Comparison of ENCODE assay signal across 23 cellular contexts in the genomic region with DNA sequence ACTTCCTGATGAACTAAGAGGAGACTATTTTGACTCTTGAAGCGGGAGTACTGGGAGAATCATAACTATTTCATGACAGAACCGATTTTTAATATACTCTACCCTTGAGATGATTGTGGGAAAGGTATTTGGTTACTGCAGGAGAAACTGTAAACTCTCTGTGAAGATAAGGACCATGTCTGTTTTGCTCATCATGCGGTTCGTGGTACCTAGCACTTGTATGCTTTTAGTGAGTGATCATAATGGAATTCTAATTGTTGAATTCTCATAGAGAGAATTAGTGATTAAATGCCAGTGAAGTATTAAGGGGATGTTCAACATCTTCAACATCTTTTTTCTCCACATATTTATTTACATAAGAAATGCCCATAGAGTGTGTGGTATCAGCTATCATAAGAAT. TPM values are rescaled to one million over a fixed set of nuclear protein-coding genes. Genes with fewer than 3 reads are reported as not detected.
DNase-seq lines count a peak whose midpoint lies in the region; ATAC-seq and TF ChIP-seq lines count a peak whose summit lies in the region.
"Had no signal": no experiment of that assay in that cellular context is flagged by ENCODE, and none has a peak within 500 bp of the region (broad histone marks: within the 10 kb centered on the region; RNA-seq: fewer than 3 reads in every experiment).

No MANE protein-coding gene starts in this region.

- peak overlapping the region; percentile 1 for H3K27ac Mint-ChIP-seq in CD4-positive, alpha-beta T cell
- H3K27ac Mint-ChIP-seq: activated naive CD4-positive, alpha-beta T cell treated with anti-CD3 and anti-CD28 coated beads, Interleukin-2, amount 10 ng/mL, durations not matched to agents 7 days and 5 days; B cell; natural killer cell treated with Interleukin-12 subunit alpha and Interleukin-12 subunit beta and Interleukin-15 and Interleukin-18, amount 100 ng/mL, for 72 hours had no signal

- no peak overlapping the region for H3K4me3 ChIP-seq in IMR-90 (ENCODE audit: insufficient read depth, low read depth, low read length)
- H3K4me3 ChIP-seq: ovary, Peyer's patch, transverse colon had no signal

- peaks cover 15% of the 10 kb centered on the region for H3K36me3 ChIP-seq in IMR-90 (ENCODE audit: control insufficient read depth, insufficient read depth, low read length)
- H3K36me3 ChIP-seq: ovary had no signal

- TF ChIP-seq CTCF in CD4-positive, alpha-beta T cell (IDR thresholded peaks at IDR 0.05): no peak
- TF ChIP-seq CTCF in IMR-90 (conservative IDR thresholded peaks at IDR 0.05; ENCODE audit: low read depth, low read length) (no peak), omental fat pad (IDR thresholded peaks at IDR 0.05) (no peak)

- no peak for ATAC-seq in CD4-positive, alpha-beta T cell (ENCODE audit: poor library complexity)
- ATAC-seq in IMR-90 (ENCODE audit: low read depth) (peak; percentile 42), omental fat pad (ENCODE audit: low FRiP score) (no peak), GM21825 (IDR thresholded peaks at IDR 0.05; ENCODE audit: unreplicated experiment) (no peak)
- ATAC-seq: natural killer cell treated with Interleukin-12 subunit alpha and Interleukin-12 subunit beta and Interleukin-15 and Interleukin-18, amount 100 ng/mL, for 72 hours; WTC11 had no signal

- no peaks in the 10 kb centered on the region for H3K27me3 Mint-ChIP-seq in CD4-positive, alpha-beta T cell
- H3K27me3 Mint-ChIP-seq: activated naive CD4-positive, alpha-beta T cell treated with anti-CD3 and anti-CD28 coated beads, Interleukin-2, amount 10 ng/mL, durations not matched to agents 7 days and 5 days; B cell; natural killer cell treated with Interleukin-12 subunit alpha and Interleukin-12 subunit beta and Interleukin-15 and Interleukin-18, amount 100 ng/mL, for 72 hours had no signal

- no peak overlapping the region for H4K91ac ChIP-seq in IMR-90 (ENCODE audit: insufficient read depth, low read depth, low read length)

- H2BK20ac ChIP-seq in IMR-90 (ENCODE audit: low read depth, low read length): no peak overlapping the region

- DNase-seq in CD4-positive, alpha-beta T cell: no peak
- DNase-seq in IMR-90 (peak; percentile 75), amniotic epithelial cell (ENCODE audit: low read depth) (peak; percentile 96), kidney glomerular epithelial cell (lab: John Stamatoyannopoulos, UW) (peak; percentile 50), NCI-H2171 (lab: John Stamatoyannopoulos, UW) (no peak), omental fat pad (ENCODE audit: low spot score) (no peak), posterior cingulate gyrus (no peak)
- DNase-seq: activated naive CD4-positive, alpha-beta T cell treated with anti-CD3 and anti-CD28 coated beads, Interleukin-2, amount 10 ng/mL, durations not matched to agents 7 days and 5 days; aorta; dorsolateral prefrontal cortex; glutamatergic neuron; islet precursor cell; NCI-H526; ovary; Peyer's patch; SIG-M5; T1000; transverse colon had no signal

- no peaks in the 10 kb centered on the region for H3K9me1 ChIP-seq in IMR-90 (ENCODE audit: insufficient read depth, low read length)

- H4K20me1 ChIP-seq in IMR-90 (ENCODE audit: insufficient read depth, low read length): peaks cover 4% of the 10 kb centered on the region; the same call in 1 of the 2 replicates

- H3K23ac ChIP-seq in IMR-90 (ENCODE audit: low read depth, low read length): no peak overlapping the region

- no peak overlapping the region for H4K5ac ChIP-seq in IMR-90 (ENCODE audit: low read depth, low read length)

- no peaks in the 10 kb centered on the region for H3K9me3 ChIP-seq in CD4-positive, alpha-beta T cell (ENCODE audit: control insufficient read depth, low read length)
- no peaks in the 10 kb centered on the region for H3K9me3 ChIP-seq in IMR-90 (ENCODE audit: control insufficient read depth, insufficient read depth, low read length)
- H3K9me3 ChIP-seq: ovary, Peyer's patch, transverse colon had no signal

- H3K27ac ChIP-seq in CD4-positive, alpha-beta T cell (ENCODE audit: low read depth, low read length): no peak overlapping the region
- no peak overlapping the region for H3K27ac ChIP-seq in IMR-90 (ENCODE audit: insufficient read depth, low read length)
- H3K27ac ChIP-seq: HL-60, ovary, Peyer's patch, transverse colon had no signal

- H2AK9ac ChIP-seq in IMR-90 (replicated peaks; ENCODE audit: low read depth, low read length, poor library complexity): no peak overlapping the region

- peaks cover 57% of the 10 kb centered on the region for H3K4me1 Mint-ChIP-seq in CD4-positive, alpha-beta T cell (ENCODE audit: low read depth)

- H2BK15ac ChIP-seq in IMR-90 (ENCODE audit: low read depth, low read length): no peak overlapping the region

- no peak overlapping the region for H3K4me3 Mint-ChIP-seq in CD4-positive, alpha-beta T cell
- H3K4me3 Mint-ChIP-seq: activated naive CD4-positive, alpha-beta T cell treated with anti-CD3 and anti-CD28 coated beads, Interleukin-2, amount 10 ng/mL, durations not matched to agents 7 days and 5 days; B cell; natural killer cell treated with Interleukin-12 subunit alpha and Interleukin-12 subunit beta and Interleukin-15 and Interleukin-18, amount 100 ng/mL, for 72 hours; WTC11 had no signal

- no peak overlapping the region for H2AK5ac ChIP-seq in IMR-90 (ENCODE audit: low read depth, low read length)

- H3K4me1 ChIP-seq in IMR-90 (ENCODE audit: control insufficient read depth, insufficient read depth, low read length): peaks cover 5% of the 10 kb centered on the region

- no peak overlapping the region for H3K14ac ChIP-seq in IMR-90 (replicated peaks; ENCODE audit: low read depth, low read length)

- CTCF ChIA-PET in CD4-positive, alpha-beta T cell (lab: Charles Lee): no interaction called here
- CTCF ChIA-PET in IMR-90 (lab: Yijun Ruan, JAX): no interaction called here

- WGBS in IMR-90 (ENCODE audit: extremely low coverage in 2 of 2, insufficient read length in 1 of 2), 2 experiments: no CpG with 5 or more reads among the region's 4 CpGs

- no peak for TF ChIP-seq RAD21 in IMR-90 (IDR thresholded peaks at IDR 0.05; ENCODE audit: low read length)

- H3K79me1 ChIP-seq in IMR-90 (ENCODE audit: low read depth in 1 of 2, low read length in 2 of 2): peaks cover 15 to 45% of the 10 kb centered on the region in 2 experiments

- dilution Hi-C loops in IMR-90 (cut with HindIII; ENCODE audit: low sequenced_read_pairs, unreplicated experiment): no loop called here

- peaks cover 82% of the 10 kb centered on the region for H3K36me3 Mint-ChIP-seq in CD4-positive, alpha-beta T cell (ENCODE audit: low read depth)

- H3K9ac ChIP-seq in IMR-90 (ENCODE audit: low read depth, low read length): no peak overlapping the region

- no peaks in the 10 kb centered on the region for H3K27me3 ChIP-seq in CD4-positive, alpha-beta T cell (ENCODE audit: control insufficient read depth, insufficient read depth, low read length)
- no peaks in the 10 kb centered on the region for H3K27me3 ChIP-seq in IMR-90 (ENCODE audit: control insufficient read depth, insufficient read depth, low read length)
- H3K27me3 ChIP-seq: dorsolateral prefrontal cortex, ovary, Peyer's patch, transverse colon had no signal

- in situ Hi-C loops in IMR-90 (cut with MboI; ENCODE audit: low sequenced_read_pairs): no loop called here

- no TSS peak for BruUV-seq in IMR-90 (replicated peaks; lab: Mats Ljungman, UMichigan)

- no peak overlapping the region for H2AFZ ChIP-seq in IMR-90 (replicated peaks; ENCODE audit: low read length, poor library complexity)

- TF ChIP-seq POLR2A in IMR-90 (IDR thresholded peaks at IDR 0.05; ENCODE audit: low read depth, low read length): no peak

- H3K4ac ChIP-seq in IMR-90 (ENCODE audit: low read depth, low read length): no peak overlapping the region

- intact Hi-C loops in CD4-positive, alpha-beta T cell (cut with DNase I, micrococcal nuclease): loop anchor here in 1 of 2 experiments (10.0 kb wide), 1 partner anchor 1766 kb away; the partner anchor contains the start of gene SLC35F2
- intact Hi-C loops in IMR-90 (cut with micrococcal nuclease): loop anchor here (1.0 to 10.0 kb wide), 4 partner anchors 44 to 948 kb away; no protein-coding TSS in a partner anchor
- intact Hi-C loops in posterior cingulate gyrus (cut with DNase I): loop anchor here (5.0 to 10.0 kb wide), 2 partner anchors 928 to 1366 kb away; partner anchors contain the start of genes CWF19L2 and GUCY1A2

- H3K4me2 ChIP-seq in IMR-90 (ENCODE audit: low read depth, low read length): no peak overlapping the region; the same call in 1 of the 2 replicates

- no peak overlapping the region for H3K18ac ChIP-seq in IMR-90 (ENCODE audit: low read depth, low read length)

- no peaks in the 10 kb centered on the region for H3K9me3 Mint-ChIP-seq in CD4-positive, alpha-beta T cell
- H3K9me3 Mint-ChIP-seq: activated naive CD4-positive, alpha-beta T cell treated with anti-CD3 and anti-CD28 coated beads, Interleukin-2, amount 10 ng/mL, durations not matched to agents 7 days and 5 days; natural killer cell treated with Interleukin-12 subunit alpha and Interleukin-12 subunit beta and Interleukin-15 and Interleukin-18, amount 100 ng/mL, for 72 hours; WTC11 had no signal

- no peak overlapping the region for H3K56ac ChIP-seq in IMR-90 (ENCODE audit: extremely low read depth, insufficient read depth, low read length)

- no peak overlapping the region for H2BK5ac ChIP-seq in IMR-90 (ENCODE audit: low read depth, low read length, poor library complexity, severe bottlenecking)

- POLR2A ChIA-PET in CD4-positive, alpha-beta T cell (lab: Charles Lee): no interaction called here
- POLR2A ChIA-PET in IMR-90 (lab: Charles Lee; ENCODE audit: unreplicated experiment): no interaction called here

- no peak overlapping the region for H4K8ac ChIP-seq in IMR-90 (ENCODE audit: low read depth in 2 of 2, low read length in 2 of 2)

- no peak overlapping the region for H2BK120ac ChIP-seq in IMR-90 (ENCODE audit: low read depth, low read length)

TF ChIP-seq in IMR-90, 13 proteins besides CTCF, POLR2A, EP300 and RAD21 (continues in another document):
- no peak for TF ChIP-seq CEBPB (IDR thresholded peaks at IDR 0.05; ENCODE audit: low read depth, low read length)

RNA-seq across cellular contexts. Expression of gene AASDHPPT, which starts 11.4 kb away (rescaled TPM):
- 10 to 100 TPM; 14.9 to 19.6 TPM for total RNA-seq in CD4-positive, alpha-beta T cell
- 56.3 and 72.2 TPM in 2 replicates for total RNA-seq in IMR-90 (2012; rRNA removed)
- polyA plus RNA-seq in IMR-90 (2012; rRNA removed): 19.6 and 22.0 TPM in 2 replicates
- 9.6 and 13.4 TPM in 2 replicates for polyA plus RNA-seq in IMR-90 (2012; cell fraction: cytosol; rRNA removed)
- polyA plus RNA-seq in IMR-90 (2012; cell fraction: nucleus; rRNA removed; ENCODE audit: low replicate concordance): 4.0 and 6.7 TPM in 2 replicates
- 10 to 100 TPM; 24.5 to 35.8 (median 29.0) TPM for total RNA-seq in omental fat pad

RNA-seq across cellular contexts. Expression of gene KBTBD3, which starts 11.7 kb away (rescaled TPM):
- 1 to 10 TPM; 5.7 to 8.1 TPM for total RNA-seq in CD4-positive, alpha-beta T cell
- total RNA-seq in IMR-90 (2012; rRNA removed): 1.6 and 2.2 TPM in 2 replicates
- polyA plus RNA-seq in IMR-90 (2012; rRNA removed): 0.85 and 1.7 TPM in 2 replicates
- polyA plus RNA-seq in IMR-90 (2012; cell fraction: cytosol; rRNA removed): 0.25 and 0.32 TPM in 2 replicates
- polyA plus RNA-seq in IMR-90 (2012; cell fraction: nucleus; rRNA removed; ENCODE audit: low replicate concordance): 0.10 and 1.2 TPM in 2 replicates
- 10 to 100 TPM in 1 of 4 donors, 1 to 10 TPM in 3; 2.5 to 12.0 (median 4.4) TPM for total RNA-seq in omental fat pad

Comparison
In these comparisons a context has a peak if more than half of its experiments do, and no peak if none do; other contexts are left out.
1. DNase-seq: peak in IMR-90 (single experiment), amniotic epithelial cell (single experiment) and kidney glomerular epithelial cell (single experiment); none in CD4-positive, alpha-beta T cell (0 of 10), NCI-H2171 (single experiment), omental fat pad (single experiment) and posterior cingulate gyrus (0 of 10).